ENCODE assay signal across 8 cellular contexts in genomic region chr12:42237853-42238239, GRCh38. TPM values are rescaled to one million over a fixed set of nuclear protein-coding genes. Genes with fewer than 3 reads are reported as not detected.
DNase-seq lines count a peak whose midpoint lies in the region; ATAC-seq and TF ChIP-seq lines count a peak whose summit lies in the region.

No MANE protein-coding gene starts in this region.

- no peaks in the 10 kb centered on the region for H3K9me3 Mint-ChIP-seq in neural progenitor cell

- DNase-seq in GM03348 (ENCODE audit: low spot score), result peak; percentile 62
- DNase-seq in NCI-H69 (lab: John Stamatoyannopoulos, UW), result peak; percentile 79
- DNase-seq in neural progenitor cell (ENCODE audit: low spot score), result peak; percentile 72
- no peak for DNase-seq in NCI-H2227 (lab: John Stamatoyannopoulos, UW; ENCODE audit: unreplicated experiment)
- DNase-seq in HPDE6-E6E7 (ENCODE audit: extremely low spot score), result no peak
- no peak for DNase-seq in NCI-H2196 treated with DMSO at 0.1 percent for 48 hours (lab: John Stamatoyannopoulos, UW; ENCODE audit: unreplicated experiment)

- H3K79me2 ChIP-seq in neural progenitor cell (ENCODE audit: low read depth), result peaks cover 18% of the 10 kb centered on the region

- H3K4me1 ChIP-seq in endocrine pancreas (ENCODE audit: control insufficient read depth, insufficient read depth, low read length) (peaks cover 12% of the 10 kb centered on the region), neural progenitor cell (peaks cover 8% of the 10 kb centered on the region)

- H3K36me3 Mint-ChIP-seq in neural progenitor cell, result peaks cover 20% of the 10 kb centered on the region

- H3K36me3 ChIP-seq in endocrine pancreas (ENCODE audit: control insufficient read depth, insufficient read depth, low read length) (no peaks in the 10 kb centered on the region), neural progenitor cell (no peaks in the 10 kb centered on the region)

- peak; percentile 19 for ATAC-seq in GM21786 (IDR thresholded peaks at IDR 0.05; ENCODE audit: unreplicated experiment)

- no peaks in the 10 kb centered on the region for H3K27me3 Mint-ChIP-seq in neural progenitor cell (ENCODE audit: insufficient read depth, low read depth)

- H3K27ac Mint-ChIP-seq in neural progenitor cell, result no peak overlapping the region

- no peaks in the 10 kb centered on the region for H3K9me3 ChIP-seq in endocrine pancreas (ENCODE audit: control insufficient read depth, low read length)
- H3K9me3 ChIP-seq in neural progenitor cell (ENCODE audit: low read depth), result no peaks in the 10 kb centered on the region

- peak overlapping the region; percentile 91 for H2AFZ ChIP-seq in neural progenitor cell (replicated peaks)

- H3K4me3 Mint-ChIP-seq in neural progenitor cell, result peak overlapping the region; percentile 88

- peaks cover 12% of the 10 kb centered on the region for H4K20me1 ChIP-seq in neural progenitor cell (ENCODE audit: low read depth)

- no peaks in the 10 kb centered on the region for H3K27me3 ChIP-seq in endocrine pancreas (ENCODE audit: control insufficient read depth, insufficient read depth, low read length)
- H3K27me3 ChIP-seq in neural progenitor cell, result peaks cover 51% of the 10 kb centered on the region

- peaks cover 19% of the 10 kb centered on the region for H3K4me1 Mint-ChIP-seq in neural progenitor cell

- H3K4me2 ChIP-seq in neural progenitor cell, result peak overlapping the region; percentile 90

- H3K9ac ChIP-seq in endocrine pancreas (ENCODE audit: control insufficient read depth, insufficient read depth, low read length) (peak overlapping the region; percentile 72), neural progenitor cell (peak overlapping the region; percentile 57)

- peaks cover 19% of the 10 kb centered on the region for H3F3A ChIP-seq in neural progenitor cell (ENCODE audit: low read depth)

- H3K27ac ChIP-seq in neural progenitor cell, result peak overlapping the region; percentile 70

- no peak for TF ChIP-seq CTCF in neural progenitor cell (IDR thresholded peaks at IDR 0.05)

- H3K4me3 ChIP-seq in endocrine pancreas (ENCODE audit: control insufficient read depth, insufficient read depth, low read length) (no peak overlapping the region), neural progenitor cell (peak overlapping the region; percentile 82)

RNA-seq across cellular contexts. Expression of gene YAF2, which starts 0.2 kb away (rescaled TPM):
- total RNA-seq in neural progenitor cell (ENCODE audit: low replicate concordance), result 13.7 and 22.4 TPM in 2 replicates

Comparison
In these comparisons a context has a peak if more than half of its experiments do, and no peak if none do; other contexts are left out.
1. DNase-seq: peak in GM03348 (single experiment), NCI-H69 (single experiment) and neural progenitor cell (single experiment); none in NCI-H2227 (single experiment), HPDE6-E6E7 (single experiment) and NCI-H2196 treated with DMSO at 0.1 percent for 48 hours (single experiment).